In genomic region chr2:141940709-141941108, GRCh38 we compare ENCODE assay signal across 22 cellular contexts.
A peak's percentile ranks its signal among the peaks of the same experiment; 100 is the strongest.
DNase-seq lines count a peak whose midpoint lies in the region; ATAC-seq and TF ChIP-seq lines count a peak whose summit lies in the region.
"Had no signal": no experiment of that assay in that cellular context is flagged by ENCODE, and none has a peak within 500 bp of the region (broad histone marks: within the 10 kb centered on the region; RNA-seq: fewer than 3 reads in every experiment).

No MANE protein-coding gene starts in this region.

- H3K9me2 ChIP-seq in SK-N-SH (no peaks in the 10 kb centered on the region), GM23248 (ENCODE audit: insufficient read depth) (no peaks in the 10 kb centered on the region)

- H3K27me3 ChIP-seq in SK-N-SH (ENCODE audit: insufficient read depth) (no peaks in the 10 kb centered on the region), upper lobe of left lung (no peaks in the 10 kb centered on the region), tibial nerve (no peaks in the 10 kb centered on the region), GM23248 (replicated peaks; ENCODE audit: insufficient read depth) (no peaks in the 10 kb centered on the region)
- H3K27me3 ChIP-seq: BE2C; BLaER1 treated with 17β-estradiol and CSF1 and Interleukin-3, amounts not matched to agents 10 nM and 100 nM had no signal

- H3F3A ChIP-seq in SK-N-SH (replicated peaks; ENCODE audit: insufficient read depth) (no peaks in the 10 kb centered on the region), GM23248 (ENCODE audit: insufficient read depth) (no peaks in the 10 kb centered on the region)

- TF ChIP-seq POLR2A in upper lobe of left lung (IDR thresholded peaks at IDR 0.05) (no peak), tibial nerve (IDR thresholded peaks at IDR 0.05) (no peak)

- ATAC-seq in SK-N-SH treated with all-trans-retinoic acid at 6 μM for 48 hours (no peak), upper lobe of left lung (ENCODE audit: low FRiP score in 2 of 2) (no peak)

- H3K36me3 ChIP-seq in SK-N-SH (replicated peaks in 1 of 2; ENCODE audit: control insufficient read depth in 1 of 2, insufficient read depth in 2 of 2, low read length in 1 of 2): no peaks in the 10 kb centered on the region
- no peaks in the 10 kb centered on the region for H3K36me3 ChIP-seq in SK-N-MC (ENCODE audit: insufficient read depth, low read length)
- no peaks in the 10 kb centered on the region for H3K36me3 ChIP-seq in upper lobe of left lung
- no peaks in the 10 kb centered on the region for H3K36me3 ChIP-seq in tibial nerve
- H3K36me3 ChIP-seq in GM23248 (ENCODE audit: low read depth): no peaks in the 10 kb centered on the region
- H3K36me3 ChIP-seq: BE2C; BLaER1 treated with 17β-estradiol and CSF1 and Interleukin-3, amounts not matched to agents 10 nM and 100 nM; HAP-1 had no signal

- no peak for TF ChIP-seq RAD21 in SK-N-SH (IDR thresholded peaks at IDR 0.05; ENCODE audit: low read length)

- H3K79me2 ChIP-seq in SK-N-SH (ENCODE audit: insufficient read depth): no peaks in the 10 kb centered on the region
- no peaks in the 10 kb centered on the region for H3K79me2 ChIP-seq in GM23248 (ENCODE audit: insufficient read depth)

- H3K4me1 ChIP-seq in SK-N-SH (ENCODE audit: control insufficient read depth in 1 of 2, insufficient read depth in 2 of 2, low read depth in 1 of 2, low read length in 1 of 2) (peaks cover 0 to 5% of the 10 kb centered on the region in 2 experiments; a peak in 3 of 4 replicates), upper lobe of left lung (no peaks in the 10 kb centered on the region), tibial nerve (no peaks in the 10 kb centered on the region), GM23248 (ENCODE audit: insufficient read depth) (no peaks in the 10 kb centered on the region)
- H3K4me1 ChIP-seq: BE2C; BLaER1 treated with 17β-estradiol and CSF1 and Interleukin-3, amounts not matched to agents 10 nM and 100 nM had no signal

- H4K20me1 ChIP-seq in SK-N-SH (ENCODE audit: insufficient read depth): no peaks in the 10 kb centered on the region
- H4K20me1 ChIP-seq in GM23248 (ENCODE audit: insufficient read depth): no peaks in the 10 kb centered on the region
- H4K20me1 ChIP-seq: BLaER1 treated with 17β-estradiol and CSF1 and Interleukin-3, amounts not matched to agents 10 nM and 100 nM had no signal

- WGBS in SK-N-SH (ENCODE audit: low lambda C conversion rate): 76% methylated on average over 1 of the region's 1 CpG
- WGBS in upper lobe of left lung, 2 donors: 88 to 97% methylated on average over 1 of the region's 1 CpG
- 47 to 54% methylated on average over 1 of the region's 1 CpG for WGBS in tibial nerve, 2 donors
- WGBS in GM23248 (ENCODE audit: low coverage in 1 of 2, low lambda C conversion rate in 2 of 2, missing lambda C conversion rate in 2 of 2), 2 experiments: 68 to 86% methylated on average over 1 of the region's 1 CpG

- no peak overlapping the region; a peak in 1 of 4 replicates for H3K27ac ChIP-seq in SK-N-SH (ENCODE audit: low read depth in 2 of 2, low read length in 1 of 2)
- peak overlapping the region; percentile 34; the same call in 1 of the 2 replicates for H3K27ac ChIP-seq in SK-N-MC
- H3K27ac ChIP-seq in upper lobe of left lung: no peak overlapping the region
- H3K27ac ChIP-seq in tibial nerve: no peak overlapping the region
- no peak overlapping the region for H3K27ac ChIP-seq in GM23248
- H3K27ac ChIP-seq: 22Rv1; BLaER1 treated with 17β-estradiol and CSF1 and Interleukin-3, amounts not matched to agents 10 nM and 100 nM had no signal

- H3K4me3 ChIP-seq in SK-N-SH (ENCODE audit: low read depth in 2 of 2, low read length in 1 of 2) (no peak overlapping the region), SK-N-MC (no peak overlapping the region), retinal pigment epithelial cell (ENCODE audit: low read length) (no peak overlapping the region), upper lobe of left lung (no peak overlapping the region), tibial nerve (no peak overlapping the region), GM23248 (no peak overlapping the region)
- H3K4me3 ChIP-seq: BLaER1 treated with 17β-estradiol and CSF1 and Interleukin-3, amounts not matched to agents 10 nM and 100 nM; HAP-1 had no signal

- no peaks in the 10 kb centered on the region for H3K9me3 ChIP-seq in SK-N-SH
- H3K9me3 ChIP-seq in SK-N-MC (ENCODE audit: low read depth, low read length): no peaks in the 10 kb centered on the region
- no peaks in the 10 kb centered on the region for H3K9me3 ChIP-seq in upper lobe of left lung
- H3K9me3 ChIP-seq in tibial nerve: no peaks in the 10 kb centered on the region
- no peaks in the 10 kb centered on the region for H3K9me3 ChIP-seq in GM23248 (ENCODE audit: low read depth)
- H3K9me3 ChIP-seq: BE2C, HAP-1 had no signal

- CTCF ChIA-PET in SK-N-SH (lab: Yijun Ruan, JAX): interaction anchor here (0.8 to 1.7 kb wide), 2 partner anchors 15 to 385 kb away, joined by 3 read pairs; no protein-coding TSS in a partner anchor

- no peak for TF ChIP-seq EP300 in SK-N-SH (IDR thresholded peaks at IDR 0.05; ENCODE audit: borderline replicate concordance in 1 of 2, low read depth in 1 of 2, low read length in 1 of 2)
- TF ChIP-seq EP300 in upper lobe of left lung (IDR thresholded peaks at IDR 0.05): no peak
- TF ChIP-seq EP300 in tibial nerve (IDR thresholded peaks at IDR 0.05): no peak

- DNase-seq in SK-N-SH (no peak), SK-N-MC (ENCODE audit: low read depth, low spot score) (no peak), retinal pigment epithelial cell (ENCODE audit: low read depth) (peak; percentile 28), HuH-7.5 (ENCODE audit: low spot score) (no peak), upper lobe of left lung (no peak), tibial nerve (ENCODE audit: low spot score in 2 of 2) (no peak), GM23248 (no peak)
- DNase-seq: ACHN; AML-193; BE2C; CD4-positive, alpha-beta T cell; CD8-positive, alpha-beta memory T cell; DMS 273 treated with DMSO at 0.1 percent for 48 hours; DMS79; EL; GF-D8; GOT3; HFFc6 had no signal

- in situ Hi-C loops in GM23248 (cut with MboI): no loop called here

- H3K4me2 ChIP-seq in SK-N-SH (no peak overlapping the region), GM23248 (ENCODE audit: unreplicated experiment) (no peak overlapping the region)
- H3K4me2 ChIP-seq: BLaER1 treated with 17β-estradiol and CSF1 and Interleukin-3, amounts not matched to agents 10 nM and 100 nM had no signal

- H2AFZ ChIP-seq in SK-N-SH (ENCODE audit: low read depth) (no peak overlapping the region), GM23248 (no peak overlapping the region)

- POLR2A ChIA-PET in SK-N-SH (lab: Yijun Ruan, JAX): no interaction called here

- H3K9ac ChIP-seq in SK-N-SH (no peak overlapping the region), SK-N-MC (ENCODE audit: insufficient read length) (no peak overlapping the region), GM23248 (no peak overlapping the region)
- H3K9ac ChIP-seq: BLaER1 treated with 17β-estradiol and CSF1 and Interleukin-3, amounts not matched to agents 10 nM and 100 nM had no signal

- TF ChIP-seq CTCF in SK-N-SH (IDR thresholded peaks at IDR 0.05) (no peak), retinal pigment epithelial cell (conservative IDR thresholded peaks at IDR 0.05; ENCODE audit: low read depth, low read length) (no peak), upper lobe of left lung (IDR thresholded peaks at IDR 0.05) (no peak), tibial nerve (IDR thresholded peaks at IDR 0.05) (no peak)

TF ChIP-seq in SK-N-SH treated with all-trans-retinoic acid at 6 μM for 48 hours, 23 proteins besides CTCF, POLR2A, EP300 and RAD21:
- TF ChIP-seq ZFP3 (CRISPR knock-in tag; IDR thresholded peaks at IDR 0.05) (no peak), ISL1 (CRISPR knock-in tag; IDR thresholded peaks at IDR 0.05) (peak; percentile 59)

TF ChIP-seq in SK-N-SH, 30 proteins besides CTCF, POLR2A, EP300 and RAD21 (continues in another document):
- TF ChIP-seq RFX5 (IDR thresholded peaks at IDR 0.05; ENCODE audit: low read length): no peak
- no peak for TF ChIP-seq NRF1 (IDR thresholded peaks at IDR 0.05; ENCODE audit: low read depth, low read length)
- no peak for TF ChIP-seq MAX (IDR thresholded peaks at IDR 0.05; ENCODE audit: low read depth)
- TF ChIP-seq FOSL2 (IDR thresholded peaks at IDR 0.05; ENCODE audit: borderline replicate concordance, low read depth): no peak
- TF ChIP-seq ZBTB33 (IDR thresholded peaks at IDR 0.05; ENCODE audit: borderline replicate concordance, low read depth): no peak
- TF ChIP-seq RXRA (IDR thresholded peaks at IDR 0.05; ENCODE audit: borderline replicate concordance, low read depth): no peak
- TF ChIP-seq USF1 (IDR thresholded peaks at IDR 0.05; ENCODE audit: borderline replicate concordance, low read depth): no peak
- no peak for TF ChIP-seq EZH2phosphoT487 (IDR thresholded peaks at IDR 0.05; ENCODE audit: borderline replicate concordance, low read depth)
- no peak for TF ChIP-seq FOXJ3 (CRISPR knock-in tag; IDR thresholded peaks at IDR 0.05)
- TF ChIP-seq SMC3 (IDR thresholded peaks at IDR 0.05; ENCODE audit: low read depth, low read length): no peak
- no peak for TF ChIP-seq TAF1 (IDR thresholded peaks at IDR 0.05; ENCODE audit: borderline replicate concordance, low read depth, low read length)
